ENCODE assay signal across 9 cellular contexts in genomic region chr1:155184835-155185782, GRCh38. TPM values are rescaled to one million over a fixed set of nuclear protein-coding genes. Genes with fewer than 3 reads are reported as not detected.
DNase-seq lines count a peak whose midpoint lies in the region; ATAC-seq and TF ChIP-seq lines count a peak whose summit lies in the region.
"Had no signal": no experiment of that assay in that cellular context is flagged by ENCODE, and none has a peak within 500 bp of the region (broad histone marks: within the 10 kb centered on the region; RNA-seq: fewer than 3 reads in every experiment).

No MANE protein-coding gene starts in this region.

- H3F3A ChIP-seq in GM23338 (replicated peaks; ENCODE audit: low read depth) = 0 out of 2 replicates have a peak, but pooled peaks cover 3% of the 10 kb centered on the region
- no peaks in the 10 kb centered on the region for H3F3A ChIP-seq in OCI-LY1 (ENCODE audit: insufficient read depth, low read length)

- H3K9me3 Mint-ChIP-seq in GM23338 = 0 out of 3 replicates have a peak, but pooled peaks cover 2% of the 10 kb centered on the region

- peaks cover 20% of the 10 kb centered on the region for H3K27me3 Mint-ChIP-seq in GM23338 (ENCODE audit: insufficient read depth, low read depth, poor library complexity)

- DNase-seq in GM23338 (ENCODE audit: low spot score) (peak; percentile 52), left ventricle myocardium superior (peak; percentile 69), omental fat pad (ENCODE audit: low spot score) (no peak), tibial artery (no peak), NCI-H187 (lab: John Stamatoyannopoulos, UW) (no peak)
- DNase-seq in NK-92 treated with Interleukin-12 subunit alpha and Interleukin-12 subunit beta, amount 100 ng/mL, for 24 hours (lab: John Stamatoyannopoulos, UW) = no peak

- ATAC-seq in GM18505 (IDR thresholded peaks at IDR 0.05; ENCODE audit: unreplicated experiment) = peak; percentile 65
- ATAC-seq in GM23338 = peak; percentile 60
- ATAC-seq in left ventricle myocardium superior = peak; percentile 84
- ATAC-seq in omental fat pad (ENCODE audit: low FRiP score) = no peak

- peak; percentile 37 for TF ChIP-seq POLR2A in GM18505 (IDR thresholded peaks at IDR 0.05; ENCODE audit: borderline replicate concordance, extremely low read depth, insufficient read depth, insufficient read length)

- H3K4me1 Mint-ChIP-seq in GM23338 = peaks cover 30% of the 10 kb centered on the region

- no peaks in the 10 kb centered on the region for H3K79me2 ChIP-seq in GM23338 (replicated peaks; ENCODE audit: insufficient read depth)
- H3K79me2 ChIP-seq in OCI-LY1 (ENCODE audit: insufficient read depth, low read length) = no peaks in the 10 kb centered on the region

- no peak overlapping the region for H2AFZ ChIP-seq in GM23338
- H2AFZ ChIP-seq in OCI-LY1 (ENCODE audit: low read length) = no peak overlapping the region

- H3K27ac ChIP-seq in GM23338 (ENCODE audit: low read depth) = no peak overlapping the region
- H3K27ac ChIP-seq in OCI-LY1 (ENCODE audit: low read depth, low read length, poor library complexity, severe bottlenecking) = no peak overlapping the region
- no peak overlapping the region for H3K27ac ChIP-seq in tibial artery
- H3K27ac ChIP-seq: KMS-11 had no signal

- H3K4me1 ChIP-seq in GM23338 (ENCODE audit: insufficient read depth) (peaks cover 17% of the 10 kb centered on the region), OCI-LY1 (ENCODE audit: insufficient read depth, low read length, severe bottlenecking) (peaks cover 17% of the 10 kb centered on the region), tibial artery (peaks cover 0 to 21% (median 0%) of the 10 kb centered on the region in 4 donors)

- no peaks in the 10 kb centered on the region for H3K9me3 ChIP-seq in OCI-LY1 (ENCODE audit: low read length)
- no peaks in the 10 kb centered on the region for H3K9me3 ChIP-seq in tibial artery

- TF ChIP-seq CTCF in GM23338 (conservative IDR thresholded peaks at IDR 0.05; ENCODE audit: low read depth in 2 of 2) = no peak
- TF ChIP-seq CTCF in OCI-LY1 (IDR thresholded peaks at IDR 0.05; ENCODE audit: low read length) = no peak
- TF ChIP-seq CTCF in omental fat pad (IDR thresholded peaks at IDR 0.05) = no peak
- no peak for TF ChIP-seq CTCF in tibial artery (IDR thresholded peaks at IDR 0.05)

- intact Hi-C loops in left ventricle myocardium superior (cut with micrococcal nuclease) (no loop called here), tibial artery (cut with DNase I; ENCODE audit: low total_unique reads) (no loop called here)

- H3K4me3 Mint-ChIP-seq in GM23338 = peak overlapping the region; percentile 11; the same call in 1 of the 3 replicates

- H3K9me2 ChIP-seq in GM23338 (ENCODE audit: insufficient read depth) = no peaks in the 10 kb centered on the region
- no peaks in the 10 kb centered on the region for H3K9me2 ChIP-seq in OCI-LY1 (ENCODE audit: low read depth, low read length)

- H3K27ac Mint-ChIP-seq in GM23338 = peak overlapping the region; percentile 44

- H3K4me3 ChIP-seq in GM23338 (no peak overlapping the region), OCI-LY1 (ENCODE audit: low read depth, low read length, poor library complexity, severe bottlenecking) (no peak overlapping the region), tibial artery (no peak overlapping the region)

- H3K36me3 Mint-ChIP-seq in GM23338 (ENCODE audit: low read depth) = peaks cover 24% of the 10 kb centered on the region

- H3K36me3 ChIP-seq in GM23338 (ENCODE audit: insufficient read depth) (peaks cover 3% of the 10 kb centered on the region; the same call in 1 of the 2 replicates), OCI-LY1 (ENCODE audit: insufficient read depth, low read length) (peaks cover under 1% of the 10 kb centered on the region; the same call in 1 of the 2 replicates), tibial artery (no peaks in the 10 kb centered on the region)

- H3K9ac ChIP-seq in OCI-LY1 (ENCODE audit: low read length) = no peak overlapping the region; the same call in 1 of the 2 replicates
- H3K9ac ChIP-seq: KMS-11 had no signal

- H3K4me2 ChIP-seq in GM23338 = 0 out of 2 replicates have a peak overlapping the region, but pooled peaks have one; percentile 43
- peak overlapping the region; percentile 21; the same call in 1 of the 2 replicates for H3K4me2 ChIP-seq in OCI-LY1 (ENCODE audit: low read length)
- H3K4me2 ChIP-seq: KMS-11 had no signal

- no peaks in the 10 kb centered on the region for H4K20me1 ChIP-seq in GM23338 (replicated peaks; ENCODE audit: insufficient read depth)
- H4K20me1 ChIP-seq in OCI-LY1 (ENCODE audit: insufficient read depth, low read length) = no peaks in the 10 kb centered on the region

- H3K27me3 ChIP-seq in GM23338 (ENCODE audit: insufficient read depth) (no peaks in the 10 kb centered on the region), OCI-LY1 (ENCODE audit: insufficient read depth, low read length) (no peaks in the 10 kb centered on the region; the same call in 1 of the 2 replicates), tibial artery (no peaks in the 10 kb centered on the region)

TF ChIP-seq in GM23338, 12 proteins besides CTCF, POLR2A, EP300 and RAD21:
- TF ChIP-seq STAT1 (IDR thresholded peaks at IDR 0.05; ENCODE audit: unreplicated experiment) = no peak

RNA-seq across cellular contexts. Expression of gene TRIM46, which starts 11.5 kb away (rescaled TPM):
- 15.4 and 18.8 TPM in 2 replicates for total RNA-seq in GM23338 (2014; rRNA removed; shearing (Covaris generic))
- 7.4 and 8.1 TPM in 2 replicates for polyA plus RNA-seq in GM23338 (2016; fragmentation: Nextera tagmentation; extraction: Ambion mirVana)
- total RNA-seq in left ventricle myocardium superior (0.22 TPM), omental fat pad (1 to 10 TPM in 3 of 4 donors, under 1 TPM in 1; 0.36 to 1.4 (median 1.1) TPM)

RNA-seq across cellular contexts. Expression of gene KRTCAP2, which starts 12.0 kb away (rescaled TPM):
- total RNA-seq in GM23338 (2014; rRNA removed; shearing (Covaris generic)) = 101 and 106 TPM in 2 replicates
- polyA plus RNA-seq in GM23338 (2016; fragmentation: Nextera tagmentation; extraction: Ambion mirVana) = 579 and 628 TPM in 2 replicates
- total RNA-seq in left ventricle myocardium superior = 134 TPM
- 100 to 1,000 TPM in 2 of 4 donors, 10 to 100 TPM in 2; 77.9 to 171 (median 99.7) TPM for total RNA-seq in omental fat pad

RNA-seq across cellular contexts. Expression of gene THBS3, which starts 22.6 kb away (rescaled TPM):
- 1.2 and 6.3 TPM in 2 replicates for total RNA-seq in GM23338 (2014; rRNA removed; shearing (Covaris generic))
- 4.3 and 5.0 TPM in 2 replicates for polyA plus RNA-seq in GM23338 (2016; fragmentation: Nextera tagmentation; extraction: Ambion mirVana)
- total RNA-seq in left ventricle myocardium superior (6.3 TPM), omental fat pad (10 to 100 TPM; 11.3 to 32.2 (median 25.0) TPM)

RNA-seq across cellular contexts. Expression of gene MTX1, which starts 23.4 kb away (rescaled TPM):
- total RNA-seq in GM23338 (2014; rRNA removed; shearing (Covaris generic)) = 66.7 and 77.7 TPM in 2 replicates
- polyA plus RNA-seq in GM23338 (2016; fragmentation: Nextera tagmentation; extraction: Ambion mirVana) = 106 and 109 TPM in 2 replicates
- 14.1 TPM for total RNA-seq in left ventricle myocardium superior
- total RNA-seq in omental fat pad = 10 to 100 TPM; 38.3 to 52.0 (median 40.8) TPM

RNA-seq across cellular contexts. Expression of gene DPM3, which starts 44.8 kb away (rescaled TPM):
- total RNA-seq in GM23338 (2014; rRNA removed; shearing (Covaris generic)) = 13.6 and 19.2 TPM in 2 replicates
- 71.4 and 76.5 TPM in 2 replicates for polyA plus RNA-seq in GM23338 (2016; fragmentation: Nextera tagmentation; extraction: Ambion mirVana)
- 52.4 TPM for total RNA-seq in left ventricle myocardium superior
- total RNA-seq in omental fat pad = 10 to 100 TPM; 32.5 to 70.8 (median 58.5) TPM

Comparison
In these comparisons a context has a peak if more than half of its experiments do, and no peak if none do; other contexts are left out.
1. DNase-seq: peak in GM23338 (single experiment) and left ventricle myocardium superior (single experiment); none in NK-92 treated with Interleukin-12 subunit alpha and Interleukin-12 subunit beta, amount 100 ng/mL, for 24 hours (single experiment), omental fat pad (single experiment), tibial artery (0 of 2) and NCI-H187 (0 of 2).